In the genomic region with DNA sequence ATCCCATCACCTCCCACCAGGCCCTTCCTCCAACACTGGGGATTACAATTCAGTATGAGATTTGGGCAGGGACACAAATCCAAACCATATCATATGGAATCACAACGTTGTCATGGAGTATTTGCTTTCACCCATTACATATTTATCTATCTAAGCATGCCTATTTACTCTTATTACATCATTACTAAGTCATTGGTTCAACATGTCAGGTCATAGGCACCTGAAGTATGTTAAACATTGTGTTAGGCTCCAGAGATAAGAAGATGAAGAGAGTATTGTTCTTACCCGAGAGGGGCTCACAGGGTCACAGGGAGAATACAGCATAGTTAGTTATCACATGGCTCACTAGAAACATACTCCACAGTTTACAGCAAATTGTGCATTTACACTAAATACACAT, we compare ENCODE assay signal across 2 cellular contexts.
TF ChIP-seq lines count a peak whose summit lies in the region.

No MANE protein-coding gene starts in this region.

TF ChIP-seq in HepG2, 621 proteins besides CTCF, POLR2A, EP300 and RAD21 (continues in another document):
- TF ChIP-seq CBFB (CRISPR knock-in tag; IDR thresholded peaks at IDR 0.05) = no peak
- no peak for TF ChIP-seq ZFP62 (CRISPR knock-in tag; IDR thresholded peaks at IDR 0.05)
- no peak for TF ChIP-seq CHCHD3 (CRISPR knock-in tag; IDR thresholded peaks at IDR 0.05)
- no peak for TF ChIP-seq ZNF350 (CRISPR knock-in tag; IDR thresholded peaks at IDR 0.05; ENCODE audit: borderline replicate concordance, low read depth)
- no peak for TF ChIP-seq ZNF883 (CRISPR knock-in tag; IDR thresholded peaks at IDR 0.05; ENCODE audit: not compliant biosample characterization)
- no peak for TF ChIP-seq HNRNPLL (IDR thresholded peaks at IDR 0.05; ENCODE audit: low read depth, low read length, poor library complexity, severe bottlenecking)
- TF ChIP-seq BCL6 (CRISPR knock-in tag; IDR thresholded peaks at IDR 0.05) = 0 out of 2 replicates have a peak, but pooled peaks have one; percentile 13
- TF ChIP-seq KAT2B (IDR thresholded peaks at IDR 0.05; ENCODE audit: borderline replicate concordance, low read depth, low read length) = no peak
- no peak for TF ChIP-seq RCOR2 (CRISPR knock-in tag; IDR thresholded peaks at IDR 0.05)
- no peak for TF ChIP-seq ZNF30 (CRISPR knock-in tag; IDR thresholded peaks at IDR 0.05)
- no peak for TF ChIP-seq PAF1 (CRISPR knock-in tag; IDR thresholded peaks at IDR 0.05)
- TF ChIP-seq ATF1 (CRISPR knock-in tag; IDR thresholded peaks at IDR 0.05) = 0 out of 2 replicates have a peak, but pooled peaks have one; percentile 31
- no peak for TF ChIP-seq ZNF556 (CRISPR knock-in tag; IDR thresholded peaks at IDR 0.05; ENCODE audit: borderline replicate concordance)
- peak; percentile 22; the same call in 1 of the 2 replicates for TF ChIP-seq CEBPB (IDR thresholded peaks at IDR 0.05; ENCODE audit: borderline replicate concordance, low read depth, low read length)
- 0 out of 2 replicates have a peak, but pooled peaks have one; percentile 19 for TF ChIP-seq NR2F6 (IDR thresholded peaks at IDR 0.05)
- TF ChIP-seq NR2F6 (CRISPR knock-in tag; IDR thresholded peaks at IDR 0.05) = no peak
- TF ChIP-seq, protein P1, sequence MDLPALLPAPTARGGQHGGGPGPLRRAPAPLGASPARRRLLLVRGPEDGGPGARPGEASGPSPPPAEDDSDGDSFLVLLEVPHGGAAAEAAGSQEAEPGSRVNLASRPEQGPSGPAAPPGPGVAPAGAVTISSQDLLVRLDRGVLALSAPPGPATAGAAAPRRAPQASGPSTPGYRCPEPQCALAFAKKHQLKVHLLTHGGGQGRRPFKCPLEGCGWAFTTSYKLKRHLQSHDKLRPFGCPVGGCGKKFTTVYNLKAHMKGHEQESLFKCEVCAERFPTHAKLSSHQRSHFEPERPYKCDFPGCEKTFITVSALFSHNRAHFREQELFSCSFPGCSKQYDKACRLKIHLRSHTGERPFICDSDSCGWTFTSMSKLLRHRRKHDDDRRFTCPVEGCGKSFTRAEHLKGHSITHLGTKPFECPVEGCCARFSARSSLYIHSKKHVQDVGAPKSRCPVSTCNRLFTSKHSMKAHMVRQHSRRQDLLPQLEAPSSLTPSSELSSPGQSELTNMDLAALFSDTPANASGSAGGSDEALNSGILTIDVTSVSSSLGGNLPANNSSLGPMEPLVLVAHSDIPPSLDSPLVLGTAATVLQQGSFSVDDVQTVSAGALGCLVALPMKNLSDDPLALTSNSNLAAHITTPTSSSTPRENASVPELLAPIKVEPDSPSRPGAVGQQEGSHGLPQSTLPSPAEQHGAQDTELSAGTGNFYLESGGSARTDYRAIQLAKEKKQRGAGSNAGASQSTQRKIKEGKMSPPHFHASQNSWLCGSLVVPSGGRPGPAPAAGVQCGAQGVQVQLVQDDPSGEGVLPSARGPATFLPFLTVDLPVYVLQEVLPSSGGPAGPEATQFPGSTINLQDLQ (CRISPR knock-in tag; IDR thresholded peaks at IDR 0.05) = no peak
- TF ChIP-seq ZNF563 (CRISPR knock-in tag; IDR thresholded peaks at IDR 0.05) = no peak
- no peak for TF ChIP-seq TRIM24 (CRISPR knock-in tag; IDR thresholded peaks at IDR 0.05)
- no peak for TF ChIP-seq CHD2 (IDR thresholded peaks at IDR 0.05; ENCODE audit: low read depth, low read length)
- no peak for TF ChIP-seq ZBTB20 (CRISPR knock-in tag; IDR thresholded peaks at IDR 0.05; ENCODE audit: borderline replicate concordance, low read depth)
- no peak for TF ChIP-seq ONECUT2 (CRISPR knock-in tag; IDR thresholded peaks at IDR 0.05)
- no peak for TF ChIP-seq ZNF569 (CRISPR knock-in tag; IDR thresholded peaks at IDR 0.05; ENCODE audit: borderline replicate concordance)
- TF ChIP-seq THAP11 (CRISPR knock-in tag; IDR thresholded peaks at IDR 0.05) = peak; percentile 39; the same call in 1 of the 2 replicates
- TF ChIP-seq ZMYM4 (CRISPR knock-in tag; IDR thresholded peaks at IDR 0.05) = peak; percentile 80
- TF ChIP-seq, protein P2, sequence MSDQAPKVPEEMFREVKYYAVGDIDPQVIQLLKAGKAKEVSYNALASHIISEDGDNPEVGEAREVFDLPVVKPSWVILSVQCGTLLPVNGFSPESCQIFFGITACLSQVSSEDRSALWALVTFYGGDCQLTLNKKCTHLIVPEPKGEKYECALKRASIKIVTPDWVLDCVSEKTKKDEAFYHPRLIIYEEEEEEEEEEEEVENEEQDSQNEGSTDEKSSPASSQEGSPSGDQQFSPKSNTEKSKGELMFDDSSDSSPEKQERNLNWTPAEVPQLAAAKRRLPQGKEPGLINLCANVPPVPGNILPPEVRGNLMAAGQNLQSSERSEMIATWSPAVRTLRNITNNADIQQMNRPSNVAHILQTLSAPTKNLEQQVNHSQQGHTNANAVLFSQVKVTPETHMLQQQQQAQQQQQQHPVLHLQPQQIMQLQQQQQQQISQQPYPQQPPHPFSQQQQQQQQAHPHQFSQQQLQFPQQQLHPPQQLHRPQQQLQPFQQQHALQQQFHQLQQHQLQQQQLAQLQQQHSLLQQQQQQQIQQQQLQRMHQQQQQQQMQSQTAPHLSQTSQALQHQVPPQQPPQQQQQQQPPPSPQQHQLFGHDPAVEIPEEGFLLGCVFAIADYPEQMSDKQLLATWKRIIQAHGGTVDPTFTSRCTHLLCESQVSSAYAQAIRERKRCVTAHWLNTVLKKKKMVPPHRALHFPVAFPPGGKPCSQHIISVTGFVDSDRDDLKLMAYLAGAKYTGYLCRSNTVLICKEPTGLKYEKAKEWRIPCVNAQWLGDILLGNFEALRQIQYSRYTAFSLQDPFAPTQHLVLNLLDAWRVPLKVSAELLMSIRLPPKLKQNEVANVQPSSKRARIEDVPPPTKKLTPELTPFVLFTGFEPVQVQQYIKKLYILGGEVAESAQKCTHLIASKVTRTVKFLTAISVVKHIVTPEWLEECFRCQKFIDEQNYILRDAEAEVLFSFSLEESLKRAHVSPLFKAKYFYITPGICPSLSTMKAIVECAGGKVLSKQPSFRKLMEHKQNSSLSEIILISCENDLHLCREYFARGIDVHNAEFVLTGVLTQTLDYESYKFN (CRISPR knock-in tag; conservative IDR thresholded peaks at IDR 0.05) = peak; percentile 37; the same call in 1 of the 2 replicates
- TF ChIP-seq SNRNP70 (IDR thresholded peaks at IDR 0.05; ENCODE audit: low read depth, low read length) = no peak
- no peak for TF ChIP-seq NCOR1 (IDR thresholded peaks at IDR 0.05; ENCODE audit: borderline replicate concordance, low read length)
- no peak for TF ChIP-seq ZNF780A (CRISPR knock-in tag; IDR thresholded peaks at IDR 0.05)
- TF ChIP-seq, protein P3, sequence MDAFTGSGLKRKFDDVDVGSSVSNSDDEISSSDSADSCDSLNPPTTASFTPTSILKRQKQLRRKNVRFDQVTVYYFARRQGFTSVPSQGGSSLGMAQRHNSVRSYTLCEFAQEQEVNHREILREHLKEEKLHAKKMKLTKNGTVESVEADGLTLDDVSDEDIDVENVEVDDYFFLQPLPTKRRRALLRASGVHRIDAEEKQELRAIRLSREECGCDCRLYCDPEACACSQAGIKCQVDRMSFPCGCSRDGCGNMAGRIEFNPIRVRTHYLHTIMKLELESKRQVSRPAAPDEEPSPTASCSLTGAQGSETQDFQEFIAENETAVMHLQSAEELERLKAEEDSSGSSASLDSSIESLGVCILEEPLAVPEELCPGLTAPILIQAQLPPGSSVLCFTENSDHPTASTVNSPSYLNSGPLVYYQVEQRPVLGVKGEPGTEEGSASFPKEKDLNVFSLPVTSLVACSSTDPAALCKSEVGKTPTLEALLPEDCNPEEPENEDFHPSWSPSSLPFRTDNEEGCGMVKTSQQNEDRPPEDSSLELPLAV (CRISPR knock-in tag; conservative IDR thresholded peaks at IDR 0.05; ENCODE audit: low read depth) = no peak

TF ChIP-seq in WTC11, 78 proteins besides CTCF, POLR2A, EP300 and RAD21:
- TF ChIP-seq TP53 (CRISPR knock-in tag; IDR thresholded peaks at IDR 0.05) = no peak
- peak; percentile 57; the same call in 1 of the 2 replicates for TF ChIP-seq GABPB1 (CRISPR knock-in tag; IDR thresholded peaks at IDR 0.05)
- no peak for TF ChIP-seq ZNF219 (CRISPR knock-in tag; IDR thresholded peaks at IDR 0.05; ENCODE audit: borderline replicate concordance)
